33 cellular contexts compared by ENCODE assay signal in the genomic region with DNA sequence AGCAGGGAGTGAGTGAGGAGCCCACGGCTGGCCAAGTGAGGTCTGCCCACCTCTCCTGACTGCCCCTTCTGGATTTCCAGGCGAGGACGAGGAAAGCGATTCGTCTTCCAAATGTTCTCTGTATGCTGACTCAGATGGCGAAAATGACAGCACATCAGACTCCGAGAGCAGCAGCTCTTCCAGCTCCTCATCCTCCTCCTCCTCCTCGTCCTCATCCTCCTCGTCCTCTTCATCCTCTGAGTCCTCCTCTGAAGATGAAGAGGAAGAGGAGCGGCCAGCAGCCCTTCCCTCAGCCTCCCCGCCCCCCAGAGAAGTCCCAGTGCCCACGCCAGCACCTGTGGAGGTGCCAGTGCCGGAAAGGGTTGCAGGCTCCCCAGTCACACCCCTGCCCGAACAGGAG.
"Had no signal": no experiment of that assay in that cellular context is flagged by ENCODE, and none has a peak within 500 bp of the region (broad histone marks: within the 10 kb centered on the region; RNA-seq: fewer than 3 reads in every experiment).

No MANE protein-coding gene starts in this region.

- H3K9me3 Mint-ChIP-seq: activated CD4-positive, alpha-beta memory T cell treated with anti-CD3 and anti-CD28 coated beads, Interleukin-2, amount 10 ng/mL, durations not matched to agents 7 days and 5 days; activated CD4-positive, alpha-beta T cell treated with anti-CD3 and anti-CD28 coated beads, Interleukin-2, amount 10 ng/mL, durations not matched to agents 7 days and 5 days; activated naive CD4-positive, alpha-beta T cell treated with anti-CD3 and anti-CD28 coated beads for 36 hours; activated naive CD4-positive, alpha-beta T cell treated with anti-CD3 and anti-CD28 coated beads, Interleukin-2, amount 50 U/mL, for 24 hours; activated naive CD8-positive, alpha-beta T cell treated with anti-CD3 and anti-CD28 coated beads for 36 hours; activated naive CD8-positive, alpha-beta T cell treated with anti-CD3 and anti-CD28 coated beads, Interleukin-2, amount 50 U/mL, for 24 hours; activated T-cell treated with anti-CD3 and anti-CD28 coated beads, Interleukin-2, amount 50 U/mL, for 4 hours; activated T-helper 2 cell treated with anti-CD3 and anti-CD28 coated beads, Interferon-gamma antibody, Interleukin-2, Interleukin-4, amounts not matched to agents 10 μg/mL and 5 μg/mL and 100 μg/mL, durations not matched to agents 14 hours and 24 hours and 36 hours; effector memory CD8-positive, alpha-beta T cell; WTC11 had no signal

- H3K27ac Mint-ChIP-seq: activated CD4-positive, alpha-beta memory T cell treated with anti-CD3 and anti-CD28 coated beads, Interleukin-2, amount 10 ng/mL, durations not matched to agents 7 days and 5 days; activated CD4-positive, alpha-beta T cell treated with anti-CD3 and anti-CD28 coated beads, Interleukin-2, amount 10 ng/mL, durations not matched to agents 7 days and 5 days; activated naive CD4-positive, alpha-beta T cell treated with anti-CD3 and anti-CD28 coated beads for 36 hours; activated naive CD8-positive, alpha-beta T cell treated with anti-CD3 and anti-CD28 coated beads for 36 hours; activated T-helper 2 cell treated with anti-CD3 and anti-CD28 coated beads, Interferon-gamma antibody, Interleukin-2, Interleukin-4, amounts not matched to agents 10 μg/mL and 5 μg/mL and 100 μg/mL, durations not matched to agents 14 hours and 24 hours and 36 hours; brain; WTC11 had no signal

- DNase-seq: activated CD4-positive, alpha-beta memory T cell treated with anti-CD3 and anti-CD28 coated beads, Interleukin-2, amount 10 ng/mL, durations not matched to agents 7 days and 5 days; activated CD4-positive, alpha-beta T cell treated with anti-CD3 and anti-CD28 coated beads for 1 hour; activated CD4-positive, alpha-beta T cell treated with anti-CD3 and anti-CD28 coated beads for 4 hours; activated CD4-positive, alpha-beta T cell treated with anti-CD3 and anti-CD28 coated beads, Interleukin-2, amount 10 ng/mL, durations not matched to agents 7 days and 5 days; activated CD4-positive, alpha-beta T cell treated with anti-CD3 and anti-CD28 coated beads, Interleukin-2, amount 50 U/mL, for 4 hours; activated CD8-positive, alpha-beta memory T cell treated with anti-CD3 and anti-CD28 coated beads, Interleukin-2, amount 50 U/mL, for 48 hours; activated effector memory CD4-positive, alpha-beta T cell treated with anti-CD3 and anti-CD28 coated beads, Interleukin-2, amount 50 U/mL, for 16 hours; activated naive CD4-positive, alpha-beta T cell treated with anti-CD3 and anti-CD28 coated beads for 36 hours; activated naive CD8-positive, alpha-beta T cell treated with anti-CD3 and anti-CD28 coated beads for 36 hours; activated naive CD8-positive, alpha-beta T cell treated with anti-CD3 and anti-CD28 coated beads, Interleukin-2, amount 50 U/mL, for 24 hours; activated T-cell treated with anti-CD3 and anti-CD28 coated beads for 4 hours; activated T-cell treated with anti-CD3 and anti-CD28 coated beads, Interleukin-2, amount 50 U/mL, for 4 hours; adrenal gland; amygdala; cortex of kidney; dermis blood vessel endothelial cell; effector CD4-positive, alpha-beta T cell; effector memory CD8-positive, alpha-beta T cell; erythroblast; foreskin keratinocyte; gastrocnemius medialis; glutamatergic neuron; T-helper 2 cell had no signal

- ATAC-seq: activated naive CD8-positive, alpha-beta T cell treated with anti-CD3 and anti-CD28 coated beads, Interleukin-2, amount 50 U/mL, for 24 hours; activated T-cell treated with anti-CD3 and anti-CD28 coated beads, Interleukin-2, amount 50 U/mL, for 4 hours; effector memory CD8-positive, alpha-beta T cell; foreskin keratinocyte; gastrocnemius medialis; heart left ventricle; WTC11 had no signal

- H3K4me1 ChIP-seq: adrenal gland, breast epithelium, foreskin keratinocyte, gastrocnemius medialis, heart left ventricle had no signal

- H3K4me3 Mint-ChIP-seq: activated CD4-positive, alpha-beta memory T cell treated with anti-CD3 and anti-CD28 coated beads, Interleukin-2, amount 10 ng/mL, durations not matched to agents 7 days and 5 days; activated CD4-positive, alpha-beta T cell treated with anti-CD3 and anti-CD28 coated beads, Interleukin-2, amount 10 ng/mL, durations not matched to agents 7 days and 5 days; activated naive CD4-positive, alpha-beta T cell treated with anti-CD3 and anti-CD28 coated beads for 36 hours; activated naive CD4-positive, alpha-beta T cell treated with anti-CD3 and anti-CD28 coated beads, Interleukin-2, amount 50 U/mL, for 24 hours; activated naive CD8-positive, alpha-beta T cell treated with anti-CD3 and anti-CD28 coated beads for 36 hours; activated naive CD8-positive, alpha-beta T cell treated with anti-CD3 and anti-CD28 coated beads, Interleukin-2, amount 50 U/mL, for 24 hours; activated T-cell treated with anti-CD3 and anti-CD28 coated beads, Interleukin-2, amount 50 U/mL, for 4 hours; brain; effector memory CD8-positive, alpha-beta T cell; WTC11 had no signal

- H3K27me3 ChIP-seq: adrenal gland, breast epithelium, cardiac muscle cell, esophagus muscularis mucosa, foreskin keratinocyte, gastrocnemius medialis, heart left ventricle had no signal

- FAIRE-seq: colon had no signal

- H3K27ac ChIP-seq: adrenal gland, breast epithelium, cardiac muscle cell, esophagus muscularis mucosa, foreskin keratinocyte, gastrocnemius medialis, heart left ventricle, VCaP had no signal

- H3K4me1 Mint-ChIP-seq: activated CD4-positive, alpha-beta memory T cell treated with anti-CD3 and anti-CD28 coated beads, Interleukin-2, amount 10 ng/mL, durations not matched to agents 7 days and 5 days; activated CD4-positive, alpha-beta T cell treated with anti-CD3 and anti-CD28 coated beads, Interleukin-2, amount 10 ng/mL, durations not matched to agents 7 days and 5 days; activated naive CD8-positive, alpha-beta T cell treated with anti-CD3 and anti-CD28 coated beads for 36 hours; activated naive CD8-positive, alpha-beta T cell treated with anti-CD3 and anti-CD28 coated beads, Interleukin-2, amount 50 U/mL, for 24 hours; brain; WTC11 had no signal

- H3K27me3 Mint-ChIP-seq: activated CD4-positive, alpha-beta memory T cell treated with anti-CD3 and anti-CD28 coated beads, Interleukin-2, amount 10 ng/mL, durations not matched to agents 7 days and 5 days; activated CD4-positive, alpha-beta T cell treated with anti-CD3 and anti-CD28 coated beads, Interleukin-2, amount 10 ng/mL, durations not matched to agents 7 days and 5 days; activated naive CD4-positive, alpha-beta T cell treated with anti-CD3 and anti-CD28 coated beads, Interleukin-2, amount 50 U/mL, for 24 hours; activated naive CD8-positive, alpha-beta T cell treated with anti-CD3 and anti-CD28 coated beads for 36 hours; activated naive CD8-positive, alpha-beta T cell treated with anti-CD3 and anti-CD28 coated beads, Interleukin-2, amount 50 U/mL, for 24 hours; brain; effector memory CD8-positive, alpha-beta T cell had no signal

- H3K9me3 ChIP-seq: adrenal gland, breast epithelium, esophagus muscularis mucosa, gastrocnemius medialis, heart left ventricle had no signal

- H3K4me3 ChIP-seq: adrenal gland, breast epithelium, cardiac muscle cell, esophagus muscularis mucosa, gastrocnemius medialis, heart left ventricle had no signal
